Comparison of ENCODE assay signal across 1 cellular context in genomic region chr14:67410313-67410712, GRCh38.
TF ChIP-seq lines count a peak whose summit lies in the region.

No MANE protein-coding gene starts in this region.

TF ChIP-seq in HCT116, 20 proteins besides CTCF, POLR2A, EP300 and RAD21 (continued from another document):
- TF ChIP-seq ZBTB33 (IDR thresholded peaks at IDR 0.05; ENCODE audit: extremely low read depth, insufficient replicate concordance, low read length) (no peak), CEBPB (IDR thresholded peaks at IDR 0.05; ENCODE audit: low read depth) (no peak), EZH2 (IDR thresholded peaks at IDR 0.05) (no peak), SIN3A (IDR thresholded peaks at IDR 0.05; ENCODE audit: low read depth) (no peak), ELF1 (IDR thresholded peaks at IDR 0.05; ENCODE audit: borderline replicate concordance, low read depth) (no peak), ZNF274 (IDR thresholded peaks at IDR 0.05; ENCODE audit: low read depth, low read length) (no peak), EZH2phosphoT487 (IDR thresholded peaks at IDR 0.05; ENCODE audit: borderline replicate concordance) (no peak), SRF (IDR thresholded peaks at IDR 0.05; ENCODE audit: low read depth) (no peak), JUND (IDR thresholded peaks at IDR 0.05) (no peak), FOSL1 (IDR thresholded peaks at IDR 0.05; ENCODE audit: low read depth) (no peak), SP1 (IDR thresholded peaks at IDR 0.05; ENCODE audit: low read depth) (no peak), EGR1 (IDR thresholded peaks at IDR 0.05; ENCODE audit: low read depth) (no peak), REST (IDR thresholded peaks at IDR 0.05; ENCODE audit: low read depth) (no peak), YY1 (IDR thresholded peaks at IDR 0.05; ENCODE audit: extremely low read depth, insufficient replicate concordance, low read depth, low read length) (no peak), ZFX (IDR thresholded peaks at IDR 0.05) (no peak), TCF7L2 (IDR thresholded peaks at IDR 0.05; ENCODE audit: borderline replicate concordance, extremely low read depth, insufficient read depth, insufficient read length) (no peak), CBX3 (IDR thresholded peaks at IDR 0.05; ENCODE audit: low read depth) (no peak), ATF3 (IDR thresholded peaks at IDR 0.05) (no peak)
TF ChIP-seq in HCT116: peak in this region for 0.
